18 cellular contexts compared by ENCODE assay signal in the genomic region with DNA sequence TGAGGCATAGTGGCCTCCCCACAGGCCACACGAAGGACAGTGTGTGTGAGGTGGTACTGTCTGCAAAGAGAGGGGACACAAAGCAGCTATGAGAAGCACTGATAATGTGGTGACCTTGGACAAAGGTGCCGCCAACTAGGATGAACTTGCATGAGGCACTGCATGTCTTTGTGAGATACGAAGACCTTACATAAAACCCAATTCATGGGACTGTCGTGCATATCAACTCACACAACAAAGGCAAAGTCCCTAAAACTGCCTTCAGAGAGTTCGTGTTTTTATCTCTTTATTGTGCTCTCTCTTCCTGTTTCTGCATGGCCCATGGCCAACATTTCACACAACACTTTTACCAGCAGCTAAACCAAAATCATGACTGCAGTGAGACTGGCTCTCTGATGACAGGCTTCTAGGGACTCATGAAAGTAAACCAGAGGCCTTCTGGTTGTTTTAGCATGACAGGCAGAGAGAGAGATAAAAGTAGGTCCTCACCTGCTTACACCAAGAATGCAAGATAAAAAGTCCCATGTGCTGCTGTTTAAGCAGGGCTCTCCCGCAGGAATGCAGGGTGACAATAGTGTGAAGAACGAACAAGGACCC.
DNase-seq lines count a peak whose midpoint lies in the region; ATAC-seq, FAIRE-seq and TF ChIP-seq lines count a peak whose summit lies in the region.
"Had no signal": no experiment of that assay in that cellular context is flagged by ENCODE, and none has a peak within 500 bp of the region (broad histone marks: within the 10 kb centered on the region; RNA-seq: fewer than 3 reads in every experiment).

No MANE protein-coding gene starts in this region.

- H3K4me2 ChIP-seq in endothelial cell of umbilical vein (ENCODE audit: insufficient read depth, low read length), result no peak overlapping the region

- no peak for DNase-seq in Right ventricle myocardium inferior (ENCODE audit: missing footprints)
- no peak for DNase-seq in left ventricle myocardium inferior
- no peak for DNase-seq in T-helper 17 cell
- peak; percentile 23 for DNase-seq in endothelial cell of umbilical vein (ENCODE audit: low read depth, low spot score)
- no peak for DNase-seq in stimulated activated effector memory CD8-positive, alpha-beta T cell treated with anti-CD3 and anti-CD28 coated beads, Interleukin-12 subunit alpha, Interleukin-12 subunit beta, amount 100 ng/mL, for 72 hours (ENCODE audit: low spot score in 2 of 2)
- DNase-seq in MG63, result no peak
- DNase-seq in AG08395 (ENCODE audit: low spot score), result no peak
- no peak for DNase-seq in SW 1271 (lab: John Stamatoyannopoulos, UW)
- DNase-seq: activated CD4-positive, CD25-positive, alpha-beta regulatory T cell; GOT3; mammary epithelial cell; NCI-H1417 treated with DMSO at 0.1 percent for 48 hours; NCI-H446 treated with DMSO at 0.1 percent for 48 hours; stimulated activated naive B cell treated with anti-CD40 and anti-IgM and Interleukin-4, amounts not matched to agents 10 μg/mL and 1 μg/mL and 100 μg/mL, for 72 hours had no signal

- H3K27ac ChIP-seq in left ventricle myocardium inferior (replicated peaks) (no peak overlapping the region), endothelial cell of umbilical vein (ENCODE audit: insufficient read depth, low read depth, low read length) (no peak overlapping the region)
- H3K27ac ChIP-seq: adrenal gland, gastroesophageal sphincter, SK-N-MC had no signal

- H3K4me1 Mint-ChIP-seq in T-helper 17 cell, result peaks cover 19% of the 10 kb centered on the region
- peaks cover 38% of the 10 kb centered on the region for H3K4me1 Mint-ChIP-seq in stimulated activated effector memory CD8-positive, alpha-beta T cell treated with anti-CD3 and anti-CD28 coated beads, Interleukin-12 subunit alpha, Interleukin-12 subunit beta, amount 100 ng/mL, for 72 hours

- dilution Hi-C loops in endothelial cell of umbilical vein (cut with MboI; ENCODE audit: extremely low pct_ligation_motif_present, low sequenced_read_pairs), result no loop called here

- H4K20me1 ChIP-seq in endothelial cell of umbilical vein (replicated peaks; ENCODE audit: control insufficient read depth, extremely low read depth, insufficient read depth, low read length), result no peaks in the 10 kb centered on the region

- BruUV-seq in endothelial cell of umbilical vein (replicated peaks; lab: Mats Ljungman, UMichigan), result no TSS peak

- H3K4me3 ChIP-seq in left ventricle myocardium inferior (no peak overlapping the region), endothelial cell of umbilical vein (replicated peaks in 1 of 3; ENCODE audit: insufficient read depth in 1 of 3, low read depth in 1 of 3, low read length in 3 of 3) (no peak overlapping the region), MG63 (no peak overlapping the region)
- H3K4me3 ChIP-seq: adrenal gland, gastroesophageal sphincter, SK-N-MC had no signal

- FAIRE-seq in endothelial cell of umbilical vein (lab: Jason Lieb, UNC), result no peak

- CTCF ChIA-PET in endothelial cell of umbilical vein (lab: Charles Lee), result no interaction called here

- H3K9ac ChIP-seq in endothelial cell of umbilical vein (replicated peaks; ENCODE audit: extremely low read depth, insufficient read depth, low read length), result no peak overlapping the region

- H3K4me3 Mint-ChIP-seq in T-helper 17 cell, result no peak overlapping the region
- no peak overlapping the region for H3K4me3 Mint-ChIP-seq in stimulated activated effector memory CD8-positive, alpha-beta T cell treated with anti-CD3 and anti-CD28 coated beads, Interleukin-12 subunit alpha, Interleukin-12 subunit beta, amount 100 ng/mL, for 72 hours
- H3K4me3 Mint-ChIP-seq: IgD-negative memory B cell; stimulated activated naive B cell treated with anti-CD40 and anti-IgM and Interleukin-4, amounts not matched to agents 10 μg/mL and 1 μg/mL and 100 μg/mL, for 72 hours had no signal

- no peak for TF ChIP-seq POLR2A in endothelial cell of umbilical vein (IDR thresholded peaks at IDR 0.05; ENCODE audit: low read depth, low read length)

- H3K9me3 ChIP-seq in left ventricle myocardium inferior (replicated peaks), result no peaks in the 10 kb centered on the region
- no peaks in the 10 kb centered on the region for H3K9me3 ChIP-seq in T-helper 17 cell (ENCODE audit: control insufficient read depth, low read length, poor library complexity, severe bottlenecking)
- no peaks in the 10 kb centered on the region for H3K9me3 ChIP-seq in endothelial cell of umbilical vein (replicated peaks; ENCODE audit: control insufficient read depth, insufficient read depth, low read length)
- H3K9me3 ChIP-seq in MG63, result no peaks in the 10 kb centered on the region
- H3K9me3 ChIP-seq: adrenal gland, gastroesophageal sphincter had no signal

- no peaks in the 10 kb centered on the region for H3K79me2 ChIP-seq in endothelial cell of umbilical vein (ENCODE audit: control insufficient read depth, insufficient read depth, low read length)

- H3K4me1 ChIP-seq in left ventricle myocardium inferior, result peaks cover 14% of the 10 kb centered on the region
- no peaks in the 10 kb centered on the region for H3K4me1 ChIP-seq in endothelial cell of umbilical vein (ENCODE audit: control insufficient read depth, extremely low read depth, insufficient read depth, low read length)

- POLR2A ChIA-PET in endothelial cell of umbilical vein (lab: Charles Lee), result no interaction called here

- intact Hi-C loops in Right ventricle myocardium inferior (cut with DNase I), result no loop called here
- intact Hi-C loops in left ventricle myocardium inferior (cut with micrococcal nuclease), result no loop called here
- intact Hi-C loops in endothelial cell of umbilical vein (cut with micrococcal nuclease), result no loop called here

- H3K9me1 ChIP-seq in endothelial cell of umbilical vein (replicated peaks; ENCODE audit: control insufficient read depth, extremely low read depth, insufficient read depth, low read length), result no peaks in the 10 kb centered on the region

- H3K27me3 Mint-ChIP-seq in T-helper 17 cell, result no peaks in the 10 kb centered on the region
- H3K27me3 Mint-ChIP-seq: IgD-negative memory B cell; stimulated activated naive B cell treated with anti-CD40 and anti-IgM and Interleukin-4, amounts not matched to agents 10 μg/mL and 1 μg/mL and 100 μg/mL, for 72 hours had no signal

- H3K27me3 ChIP-seq in left ventricle myocardium inferior (ENCODE audit: low read depth), result no peaks in the 10 kb centered on the region
- no peaks in the 10 kb centered on the region for H3K27me3 ChIP-seq in endothelial cell of umbilical vein (ENCODE audit: control insufficient read depth in 2 of 2, insufficient read depth in 2 of 2, low read length in 2 of 2)
- H3K27me3 ChIP-seq in MG63, result no peaks in the 10 kb centered on the region
- H3K27me3 ChIP-seq: adrenal gland, gastroesophageal sphincter had no signal

- ATAC-seq in Right ventricle myocardium inferior (peak; percentile 37), T-helper 17 cell (no peak)
- ATAC-seq in stimulated activated effector memory CD8-positive, alpha-beta T cell treated with anti-CD3 and anti-CD28 coated beads, Interleukin-12 subunit alpha, Interleukin-12 subunit beta, amount 100 ng/mL, for 72 hours, result no peak
- ATAC-seq: gastroesophageal sphincter; stimulated activated naive B cell treated with anti-CD40 and anti-IgM and Interleukin-4, amounts not matched to agents 10 μg/mL and 1 μg/mL and 100 μg/mL, for 72 hours had no signal

- H3K9me3 Mint-ChIP-seq in stimulated activated effector memory CD8-positive, alpha-beta T cell treated with anti-CD3 and anti-CD28 coated beads, Interleukin-12 subunit alpha, Interleukin-12 subunit beta, amount 100 ng/mL, for 72 hours, result no peaks in the 10 kb centered on the region
- H3K9me3 Mint-ChIP-seq: IgD-negative memory B cell; stimulated activated naive B cell treated with anti-CD40 and anti-IgM and Interleukin-4, amounts not matched to agents 10 μg/mL and 1 μg/mL and 100 μg/mL, for 72 hours had no signal

- H3K27ac Mint-ChIP-seq in T-helper 17 cell, result peak overlapping the region; percentile 80
- peak overlapping the region; percentile 0 for H3K27ac Mint-ChIP-seq in stimulated activated effector memory CD8-positive, alpha-beta T cell treated with anti-CD3 and anti-CD28 coated beads, Interleukin-12 subunit alpha, Interleukin-12 subunit beta, amount 100 ng/mL, for 72 hours
- H3K27ac Mint-ChIP-seq: stimulated activated naive B cell treated with anti-CD40 and anti-IgM and Interleukin-4, amounts not matched to agents 10 μg/mL and 1 μg/mL and 100 μg/mL, for 72 hours had no signal

- H2AFZ ChIP-seq in endothelial cell of umbilical vein (ENCODE audit: low read depth, low read length), result no peak overlapping the region

- peaks cover 5% of the 10 kb centered on the region for H3K36me3 Mint-ChIP-seq in T-helper 17 cell (ENCODE audit: low read depth)
- H3K36me3 Mint-ChIP-seq in stimulated activated effector memory CD8-positive, alpha-beta T cell treated with anti-CD3 and anti-CD28 coated beads, Interleukin-12 subunit alpha, Interleukin-12 subunit beta, amount 100 ng/mL, for 72 hours, result peaks cover 12% of the 10 kb centered on the region

- peaks cover 7% of the 10 kb centered on the region for H3K36me3 ChIP-seq in left ventricle myocardium inferior
- no peaks in the 10 kb centered on the region for H3K36me3 ChIP-seq in endothelial cell of umbilical vein (ENCODE audit: control insufficient read depth in 2 of 2, extremely low read depth in 1 of 2, insufficient read depth in 2 of 2, low read length in 2 of 2)
- no peaks in the 10 kb centered on the region for H3K36me3 ChIP-seq in MG63
- H3K36me3 ChIP-seq: adrenal gland had no signal

- TF ChIP-seq CTCF in left ventricle myocardium inferior (IDR thresholded peaks at IDR 0.05; ENCODE audit: borderline replicate concordance), result no peak
- no peak for TF ChIP-seq CTCF in endothelial cell of umbilical vein (IDR thresholded peaks at IDR 0.05; ENCODE audit: extremely low read depth in 1 of 2, insufficient read depth in 1 of 2, low read depth in 1 of 2, low read length in 2 of 2)

TF ChIP-seq in endothelial cell of umbilical vein, 7 proteins besides CTCF, POLR2A, EP300 and RAD21:
- TF ChIP-seq JUN (IDR thresholded peaks at IDR 0.05; ENCODE audit: borderline replicate concordance, insufficient read depth, insufficient read length, low read depth), result no peak
- TF ChIP-seq, protein P1, sequence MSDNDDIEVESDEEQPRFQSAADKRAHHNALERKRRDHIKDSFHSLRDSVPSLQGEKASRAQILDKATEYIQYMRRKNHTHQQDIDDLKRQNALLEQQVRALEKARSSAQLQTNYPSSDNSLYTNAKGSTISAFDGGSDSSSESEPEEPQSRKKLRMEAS (IDR thresholded peaks at IDR 0.05; ENCODE audit: insufficient read depth, insufficient read length), result no peak
- no peak for TF ChIP-seq EZH2 (IDR thresholded peaks at IDR 0.05; ENCODE audit: borderline replicate concordance, low read depth, low read length, severe bottlenecking)
- no peak for TF ChIP-seq MYC (IDR thresholded peaks at IDR 0.05; ENCODE audit: low read depth, low read length)
- TF ChIP-seq POLR2AphosphoS5 (IDR thresholded peaks at IDR 0.05; ENCODE audit: insufficient read depth, low read depth, low read length), result no peak
- no peak for TF ChIP-seq GATA2 (IDR thresholded peaks at IDR 0.05; ENCODE audit: insufficient read depth, insufficient read length, low read depth, low read length)
- no peak for TF ChIP-seq FOS (IDR thresholded peaks at IDR 0.05; ENCODE audit: borderline replicate concordance, insufficient read depth, low read length)
